Comparison of ENCODE assay signal across 8 cellular contexts in genomic region chr12:50221228-50222008, GRCh38. TPM values are rescaled to one million over a fixed set of nuclear protein-coding genes. Genes with fewer than 3 reads are reported as not detected.
DNase-seq lines count a peak whose midpoint lies in the region; ATAC-seq, FAIRE-seq and TF ChIP-seq lines count a peak whose summit lies in the region.

No MANE protein-coding gene starts in this region.

- no peak overlapping the region for H2AFZ ChIP-seq in astrocyte (ENCODE audit: low read depth, low read length)

- WGBS in tibial nerve, 2 donors: 6 to 8% methylated on average over 9 of the region's 9 CpGs

- H3K9me3 Mint-ChIP-seq in astrocyte (ENCODE audit: unreplicated experiment): no peaks in the 10 kb centered on the region

- H3K4me1 ChIP-seq in astrocyte (ENCODE audit: insufficient read depth, low read length) (peaks cover 29% of the 10 kb centered on the region), tibial nerve (peaks cover 0 to 44% (median 14%) of the 10 kb centered on the region in 4 donors)

- peaks cover 22% of the 10 kb centered on the region for H3K4me1 Mint-ChIP-seq in astrocyte (ENCODE audit: low read depth, unreplicated experiment)

- peaks cover 66% of the 10 kb centered on the region for H3K79me2 ChIP-seq in astrocyte (ENCODE audit: insufficient read depth, low read length)

- peak in 1 of 2 donors; percentile 75 for TF ChIP-seq EP300 in tibial nerve (IDR thresholded peaks at IDR 0.05)

- peak overlapping the region; percentile 95 for H3K4me3 ChIP-seq in astrocyte (ENCODE audit: insufficient read depth, low read depth, low read length)
- H3K4me3 ChIP-seq in tibial nerve: peak overlapping the region; percentile 30 to 53 (median 39)

- H3K4me2 ChIP-seq in astrocyte (ENCODE audit: low read length): peak overlapping the region; percentile 84

- TF ChIP-seq CTCF in astrocyte (IDR thresholded peaks at IDR 0.05; ENCODE audit: insufficient read depth, low read depth, low read length) (no peak), tibial nerve (IDR thresholded peaks at IDR 0.05) (no peak)

- H3K27me3 ChIP-seq in astrocyte (ENCODE audit: insufficient read depth, low read length): no peaks in the 10 kb centered on the region
- no peaks in the 10 kb centered on the region for H3K27me3 ChIP-seq in tibial nerve

- DNase-seq in NOMO-1 treated with DMSO at 0.1 percent for 48 hours (lab: John Stamatoyannopoulos, UW; ENCODE audit: unreplicated experiment) (peak; percentile 42), NOMO-1 treated with dmso at 0.1 percent for 144 hours (lab: John Stamatoyannopoulos, UW; ENCODE audit: unreplicated experiment) (no peak), NCI-H146 treated with DMSO at 0.1 percent for 48 hours (lab: John Stamatoyannopoulos, UW; ENCODE audit: unreplicated experiment) (peak; percentile 81), astrocyte (ENCODE audit: low read depth) (peak; percentile 83), iris pigment epithelial cell (ENCODE audit: low read depth) (peak; percentile 89), tibial nerve (ENCODE audit: low spot score in 2 of 2) (peak in 1 of 2 donors; percentile 40)

- H3K27ac ChIP-seq in astrocyte (ENCODE audit: low read depth, low read length) (peak overlapping the region; percentile 88), tibial nerve (peak overlapping the region; percentile 53 to 90 (median 80))

- no peak for TF ChIP-seq POLR2A in tibial nerve (IDR thresholded peaks at IDR 0.05)

- no peaks in the 10 kb centered on the region for H3K27me3 Mint-ChIP-seq in astrocyte (ENCODE audit: low read depth, unreplicated experiment)

- peaks cover 19% of the 10 kb centered on the region for H3K36me3 Mint-ChIP-seq in astrocyte (ENCODE audit: low read depth, unreplicated experiment)

- H3K9ac ChIP-seq in astrocyte (ENCODE audit: low read length): peak overlapping the region; percentile 94

- ATAC-seq in GM21526 (IDR thresholded peaks at IDR 0.05; ENCODE audit: low FRiP score, unreplicated experiment) (no peak), HG03520 (IDR thresholded peaks at IDR 0.05; ENCODE audit: unreplicated experiment) (no peak)

- H4K20me1 ChIP-seq in astrocyte (ENCODE audit: insufficient read depth, low read length): peaks cover 45% of the 10 kb centered on the region

- H3K9me3 ChIP-seq in astrocyte (ENCODE audit: insufficient read depth, low read depth, low read length): no peaks in the 10 kb centered on the region
- H3K9me3 ChIP-seq in tibial nerve: no peaks in the 10 kb centered on the region

- no peak for FAIRE-seq in astrocyte (lab: Jason Lieb, UNC)

- H3K36me3 ChIP-seq in astrocyte (ENCODE audit: insufficient read depth, low read length) (peaks cover 17% of the 10 kb centered on the region), tibial nerve (peaks cover 0 to 3% (median 0%) of the 10 kb centered on the region in 3 donors)

- H3K27ac Mint-ChIP-seq in astrocyte (ENCODE audit: unreplicated experiment): no peak overlapping the region

- no peak overlapping the region for H3K4me3 Mint-ChIP-seq in astrocyte (ENCODE audit: unreplicated experiment)

RNA-seq across cellular contexts. Expression of gene CERS5, which starts 54.2 kb away (rescaled TPM):
- total RNA-seq in astrocyte: 115 and 118 TPM in 2 replicates
- total RNA-seq in tibial nerve: 10 to 100 TPM; 30.3 to 45.5 (median 40.5) TPM
